In genomic region chr1:46747683-46748288, GRCh38 we compare ENCODE assay signal across 8 cellular contexts. TPM values are rescaled to one million over a fixed set of nuclear protein-coding genes. Genes with fewer than 3 reads are reported as not detected.
DNase-seq lines count a peak whose midpoint lies in the region; ATAC-seq and TF ChIP-seq lines count a peak whose summit lies in the region.

No MANE protein-coding gene starts in this region.

- peaks cover 16% of the 10 kb centered on the region for H3K27me3 ChIP-seq in adipocyte (replicated peaks; ENCODE audit: control insufficient read depth, insufficient read depth, low read length)
- peaks cover under 1% of the 10 kb centered on the region for H3K27me3 ChIP-seq in hepatocyte
- H3K27me3 ChIP-seq in stomach = peaks cover 0 to 19% (median 0%) of the 10 kb centered on the region in 3 donors

- POLR2A ChIA-PET in activated CD4-positive, alpha-beta T cell treated with anti-CD3 and anti-CD28 coated beads for 36 hours (lab: Charles Lee) = no interaction called here

- no peak overlapping the region for H3K4me2 ChIP-seq in hepatocyte

- H3K4me3 ChIP-seq in adipocyte (ENCODE audit: low read length) (no peak overlapping the region), hepatocyte (no peak overlapping the region), stomach (no peak overlapping the region)

- H3K27ac ChIP-seq in hepatocyte (no peak overlapping the region), stomach (no peak overlapping the region)

- peak; percentile 23 for DNase-seq in activated CD4-positive, alpha-beta T cell treated with anti-CD3 and anti-CD28 coated beads for 36 hours
- DNase-seq in activated CD4-positive, alpha-beta T cell treated with anti-CD3 and anti-CD28 coated beads, Interleukin-2, amount 50 U/mL, for 1 hour = no peak
- DNase-seq in NCI-H2107 (lab: John Stamatoyannopoulos, UW) = peak; percentile 31
- DNase-seq in adipocyte (ENCODE audit: low read depth) = peak; percentile 67
- DNase-seq in hepatocyte (ENCODE audit: low spot score) = peak; percentile 83
- peak; percentile 57 for DNase-seq in stomach

- H3K9me3 ChIP-seq in adipocyte (ENCODE audit: control insufficient read depth, low read length) (no peaks in the 10 kb centered on the region), hepatocyte (ENCODE audit: low read depth) (no peaks in the 10 kb centered on the region), stomach (no peaks in the 10 kb centered on the region)

- H3K27ac Mint-ChIP-seq in activated CD4-positive, alpha-beta T cell treated with anti-CD3 and anti-CD28 coated beads for 36 hours = no peak overlapping the region

- CTCF ChIA-PET in activated CD4-positive, alpha-beta T cell treated with anti-CD3 and anti-CD28 coated beads for 36 hours (lab: Charles Lee) = interaction anchor here (0.5 kb wide), 1 partner anchor 341 kb away, joined by 3 read pairs; no protein-coding TSS in a partner anchor

- no peaks in the 10 kb centered on the region for H3K36me3 ChIP-seq in adipocyte (ENCODE audit: control insufficient read depth, insufficient read depth, low read length, severe bottlenecking)
- H3K36me3 ChIP-seq in hepatocyte (replicated peaks; ENCODE audit: insufficient read depth, low read depth) = no peaks in the 10 kb centered on the region
- no peaks in the 10 kb centered on the region for H3K36me3 ChIP-seq in stomach

- H3K9me3 Mint-ChIP-seq in activated CD4-positive, alpha-beta T cell treated with anti-CD3 and anti-CD28 coated beads for 36 hours (ENCODE audit: low read depth) = no peaks in the 10 kb centered on the region

- intact Hi-C loops in activated CD4-positive, alpha-beta T cell treated with anti-CD3 and anti-CD28 coated beads for 36 hours (cut with DNase I, micrococcal nuclease) = no loop called here
- intact Hi-C loops in stomach (cut with DNase I; ENCODE audit: low total_unique reads) = no loop called here

- no peaks in the 10 kb centered on the region for H3K9me2 ChIP-seq in hepatocyte (replicated peaks; ENCODE audit: insufficient read depth)

- peak; percentile 73 for TF ChIP-seq CTCF in hepatocyte (IDR thresholded peaks at IDR 0.05; ENCODE audit: poor library complexity)
- peak in 5 of 7 experiments; percentile 47 to 75 (median 56) for TF ChIP-seq CTCF in stomach (IDR thresholded peaks at IDR 0.05)

- peaks cover 33% of the 10 kb centered on the region for H3K27me3 Mint-ChIP-seq in activated CD4-positive, alpha-beta T cell treated with anti-CD3 and anti-CD28 coated beads for 36 hours

- peaks cover 37% of the 10 kb centered on the region for H3K4me1 ChIP-seq in adipocyte (ENCODE audit: control insufficient read depth, insufficient read depth, low read length)
- no peaks in the 10 kb centered on the region for H3K4me1 ChIP-seq in hepatocyte (ENCODE audit: insufficient read depth)
- H3K4me1 ChIP-seq in stomach = no peaks in the 10 kb centered on the region

- TF ChIP-seq POLR2A in stomach (IDR thresholded peaks at IDR 0.05) = no peak

- H3K9ac ChIP-seq in adipocyte (ENCODE audit: low read length) = no peak overlapping the region

- no peaks in the 10 kb centered on the region for H3K79me2 ChIP-seq in hepatocyte

- H4K20me1 ChIP-seq in hepatocyte (ENCODE audit: insufficient read depth, poor library complexity, severe bottlenecking) = no peaks in the 10 kb centered on the region

- no peak overlapping the region for H2AFZ ChIP-seq in hepatocyte

- no peaks in the 10 kb centered on the region for H3K4me1 Mint-ChIP-seq in activated CD4-positive, alpha-beta T cell treated with anti-CD3 and anti-CD28 coated beads for 36 hours

- peak; percentile 26 for ATAC-seq in activated CD4-positive, alpha-beta T cell treated with anti-CD3 and anti-CD28 coated beads for 36 hours
- ATAC-seq in GM19452 (IDR thresholded peaks at IDR 0.05; ENCODE audit: unreplicated experiment) (no peak), HG03432 (IDR thresholded peaks at IDR 0.05; ENCODE audit: unreplicated experiment) (no peak)

- WGBS in hepatocyte (ENCODE audit: low lambda C conversion rate, missing lambda C conversion rate) = 37% methylated on average over 5 of the region's 5 CpGs
- WGBS in stomach, 5 donors = 24 to 30% (median 29%) methylated on average over 5 of the region's 5 CpGs

- H3K36me3 Mint-ChIP-seq in activated CD4-positive, alpha-beta T cell treated with anti-CD3 and anti-CD28 coated beads for 36 hours (ENCODE audit: low read depth) = no peaks in the 10 kb centered on the region

- H3K4me3 Mint-ChIP-seq in activated CD4-positive, alpha-beta T cell treated with anti-CD3 and anti-CD28 coated beads for 36 hours = no peak overlapping the region

- TF ChIP-seq EP300 in stomach (IDR thresholded peaks at IDR 0.05) = no peak

RNA-seq across cellular contexts. Expression of gene EFCAB14, which starts 28.9 kb away (rescaled TPM):
- 10 to 100 TPM; 37.8 to 54.3 TPM for total RNA-seq in activated CD4-positive, alpha-beta T cell treated with anti-CD3 and anti-CD28 coated beads for 36 hours
- total RNA-seq in hepatocyte (76.3 and 79.3 TPM in 2 replicates), stomach (100 to 1,000 TPM in 3 of 5 donors, 10 to 100 TPM in 2; 45.5 to 164 (median 138) TPM)
- polyA plus RNA-seq in hepatocyte (28.3 and 38.5 TPM in 2 replicates), stomach (10 to 100 TPM; 19.6 to 59.6 (median 37.2) TPM)

RNA-seq across cellular contexts. Expression of gene CYP4B1, which starts 51.1 kb away (rescaled TPM):
- total RNA-seq in activated CD4-positive, alpha-beta T cell treated with anti-CD3 and anti-CD28 coated beads for 36 hours = not detected
- total RNA-seq in hepatocyte (0.67 TPM in 1 of 2 replicates, not detected in the other), stomach (100 to 1,000 TPM in 1 of 5 donors, 10 to 100 TPM in 1, 1 to 10 TPM in 3; 5.1 to 110 (median 7.5) TPM)
- polyA plus RNA-seq in hepatocyte (0.25 and 0.92 TPM in 2 replicates), stomach (10 to 100 TPM in 1 of 3 donors, 1 to 10 TPM in 1, under 1 TPM in 1; 0.75 to 26.6 (median 1.5) TPM)
